Comparison of ENCODE assay signal across 11 cellular contexts in the genomic region with DNA sequence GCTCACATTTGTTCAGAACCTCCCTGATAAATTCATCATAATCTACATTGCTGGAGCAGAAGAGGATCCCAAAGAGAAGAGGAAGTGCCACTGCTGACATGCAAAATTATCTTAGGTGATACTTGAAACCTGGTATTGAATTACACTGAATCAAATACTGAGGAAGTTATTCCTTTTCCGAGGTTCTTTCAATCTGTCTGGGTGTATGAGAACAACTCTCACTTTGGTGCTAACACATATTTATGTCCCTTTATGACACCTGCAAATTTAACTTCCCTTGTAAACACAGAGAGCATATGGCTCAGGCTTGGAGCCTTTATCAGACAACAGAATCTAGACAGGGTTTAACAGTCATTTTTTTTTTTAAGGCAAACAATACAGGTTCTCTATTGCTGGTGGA.
A peak's percentile ranks its signal among the peaks of the same experiment; 100 is the strongest.
DNase-seq lines count a peak whose midpoint lies in the region; ATAC-seq, FAIRE-seq and TF ChIP-seq lines count a peak whose summit lies in the region.
"Had no signal": no experiment of that assay in that cellular context is flagged by ENCODE, and none has a peak within 500 bp of the region (broad histone marks: within the 10 kb centered on the region; RNA-seq: fewer than 3 reads in every experiment).

No MANE protein-coding gene starts in this region.

- H3K4me2 ChIP-seq in GM12878 (ENCODE audit: control insufficient read depth, insufficient read depth), result no peak overlapping the region

- in situ Hi-C loops in GM12878 (cut with MboI), result no loop called here

- H3K36me3 ChIP-seq in GM12878 (ENCODE audit: control insufficient read depth in 2 of 2, insufficient read depth in 2 of 2, low read length in 1 of 2), result no peaks in the 10 kb centered on the region
- no peaks in the 10 kb centered on the region for H3K36me3 ChIP-seq in small intestine (ENCODE audit: control insufficient read depth in 2 of 2, insufficient read depth in 2 of 2, low read length in 2 of 2)

- intact Hi-C loops in GM12878 (cut with micrococcal nuclease; ENCODE audit: unreplicated experiment), result no loop called here

- no peaks in the 10 kb centered on the region; the same call in 1 of the 2 replicates for H3K79me2 ChIP-seq in GM12878 (ENCODE audit: control insufficient read depth, insufficient read depth, low read length)

- no peak for TF ChIP-seq POLR2A in GM12878 (IDR thresholded peaks at IDR 0.05; ENCODE audit: low read depth, low read length)

- BruUV-seq in GM12878 (replicated peaks; lab: Mats Ljungman, UMichigan), result no TSS peak

- FAIRE-seq in GM12878 (lab: Jason Lieb, UNC), result no peak
- no peak for FAIRE-seq in small intestine (lab: Jason Lieb, UNC)

- H3K27me3 ChIP-seq in GM12878 (replicated peaks in 1 of 2; ENCODE audit: control insufficient read depth in 2 of 2, insufficient read depth in 2 of 2, low read length in 1 of 2), result no peaks in the 10 kb centered on the region
- H3K27me3 ChIP-seq in small intestine (ENCODE audit: control insufficient read depth in 2 of 2, insufficient read depth in 2 of 2, low read length in 2 of 2), result no peaks in the 10 kb centered on the region

- ATAC-seq in GM12878, result peak; percentile 51

- no peak overlapping the region for H2AFZ ChIP-seq in GM12878 (ENCODE audit: control insufficient read depth, low read depth, low read length)

- no peak overlapping the region for H3K4me3 ChIP-seq in GM12878
- no peak overlapping the region for H3K4me3 ChIP-seq in small intestine (ENCODE audit: low read depth in 1 of 2, low read length in 2 of 2)

- H3K27ac ChIP-seq in GM12878 (ENCODE audit: control insufficient read depth, insufficient read depth) (no peak overlapping the region), small intestine (ENCODE audit: low read depth in 1 of 2, low read length in 1 of 2) (no peak overlapping the region)

- WGBS in GM12878 (ENCODE audit: insufficient coverage, insufficient replicate concordance, low lambda C conversion rate, missing lambda C conversion rate), result 0% methylated on average over 1 of the region's 1 CpG
- 6 to 15% (median 11%) methylated on average over 1 of the region's 1 CpG for WGBS in small intestine, 3 donors

- CTCF ChIA-PET in GM12878 (lab: Yijun Ruan, JAX), result no interaction called here

- SMC1A ChIA-PET in GM12878 (lab: Charles Lee; ENCODE audit: uncharacterized antibody, unreplicated experiment), result interaction anchor here (0.6 to 3.6 kb wide), 3 partner anchors 10 to 70 kb away, joined by 3 to 17 read pairs (median 3); no protein-coding TSS in a partner anchor

- H3K9ac ChIP-seq in GM12878 (ENCODE audit: control insufficient read depth, insufficient read depth, low read length), result no peak overlapping the region

- no peak for TF ChIP-seq EP300 in GM12878 (IDR thresholded peaks at IDR 0.05; ENCODE audit: borderline replicate concordance in 1 of 2, control insufficient read depth in 1 of 2, low read depth in 2 of 2, low read length in 2 of 2)

- no peaks in the 10 kb centered on the region for H3K9me3 ChIP-seq in GM12878 (replicated peaks; ENCODE audit: control insufficient read depth, insufficient read depth, low read length)
- H3K9me3 ChIP-seq in small intestine (ENCODE audit: control insufficient read depth, low read depth), result no peaks in the 10 kb centered on the region

- POLR2A ChIA-PET in GM12878 (lab: Charles Lee), result interaction anchor here (0.9 kb wide), 1 partner anchor 18 kb away, joined by 4 read pairs; no protein-coding TSS in a partner anchor

- TF ChIP-seq RAD21 in GM12878 (IDR thresholded peaks at IDR 0.05; ENCODE audit: insufficient read depth, low read depth, low read length), result no peak

- RAD21 ChIA-PET in GM12878 (lab: Charles Lee; ENCODE audit: unreplicated experiment), result no interaction called here

- peak; percentile 57 for DNase-seq in NCI-H510A treated with DMSO at 0.1 percent for 48 hours (lab: John Stamatoyannopoulos, UW)
- no peak for DNase-seq in NCI-H510A (lab: John Stamatoyannopoulos, UW)
- DNase-seq in NCI-H2081 treated with DMSO at 0.1 percent for 48 hours (lab: John Stamatoyannopoulos, UW), result peak; percentile 45
- no peak for DNase-seq in GM12878 (ENCODE audit: low read depth, low spot score)
- peak; percentile 17 for DNase-seq in small intestine
- DNase-seq in stimulated activated CD4-positive, alpha-beta T cell treated with anti-CD3 and anti-CD28 coated beads, Interleukin-2, amount 100 ng/mL, for 48 hours, result no peak
- DNase-seq in ureter (ENCODE audit: low spot score), result no peak
- no peak for DNase-seq in activated CD4-positive, alpha-beta T cell treated with anti-CD3 and anti-CD28 coated beads, Interleukin-2, amount 50 U/mL, for 1 hour
- DNase-seq: activated effector memory CD4-positive, alpha-beta T cell treated with anti-CD3 and anti-CD28 coated beads, Interleukin-2, amount 50 U/mL, for 16 hours; NCI-H226; trophoblast cell had no signal

- no peak for TF ChIP-seq CTCF in GM12878 (IDR thresholded peaks at IDR 0.05 in 2 of 3, conservative IDR thresholded peaks at IDR 0.05 in 1 of 3; ENCODE audit: control insufficient read depth in 2 of 3, extremely low read depth in 1 of 3, insufficient read depth in 1 of 3, low read depth in 3 of 3, low read length in 3 of 3)

- no peaks in the 10 kb centered on the region; the same call in 1 of the 2 replicates for H3K4me1 ChIP-seq in GM12878 (ENCODE audit: control insufficient read depth, insufficient read depth, low read length)
- H3K4me1 ChIP-seq in small intestine (ENCODE audit: control insufficient read depth in 2 of 2, insufficient read depth in 1 of 2, low read depth in 1 of 2, low read length in 1 of 2), result peaks cover 0 to 6% of the 10 kb centered on the region in 2 donors

- no peaks in the 10 kb centered on the region for H4K20me1 ChIP-seq in GM12878 (ENCODE audit: control insufficient read depth, insufficient read depth)

TF ChIP-seq in GM12878, 131 proteins besides CTCF, POLR2A, EP300 and RAD21:
- TF ChIP-seq, protein P1, sequence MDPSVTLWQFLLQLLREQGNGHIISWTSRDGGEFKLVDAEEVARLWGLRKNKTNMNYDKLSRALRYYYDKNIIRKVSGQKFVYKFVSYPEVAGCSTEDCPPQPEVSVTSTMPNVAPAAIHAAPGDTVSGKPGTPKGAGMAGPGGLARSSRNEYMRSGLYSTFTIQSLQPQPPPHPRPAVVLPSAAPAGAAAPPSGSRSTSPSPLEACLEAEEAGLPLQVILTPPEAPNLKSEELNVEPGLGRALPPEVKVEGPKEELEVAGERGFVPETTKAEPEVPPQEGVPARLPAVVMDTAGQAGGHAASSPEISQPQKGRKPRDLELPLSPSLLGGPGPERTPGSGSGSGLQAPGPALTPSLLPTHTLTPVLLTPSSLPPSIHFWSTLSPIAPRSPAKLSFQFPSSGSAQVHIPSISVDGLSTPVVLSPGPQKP (IDR thresholded peaks at IDR 0.05; ENCODE audit: low read depth, low read length), result no peak
- no peak for TF ChIP-seq JUNB (IDR thresholded peaks at IDR 0.05)
- TF ChIP-seq ZNF274 (IDR thresholded peaks at IDR 0.05; ENCODE audit: insufficient read depth, insufficient read length), result no peak
- no peak for TF ChIP-seq POLR2AphosphoS5 (IDR thresholded peaks at IDR 0.05; ENCODE audit: low read length)
- TF ChIP-seq, protein P2, sequence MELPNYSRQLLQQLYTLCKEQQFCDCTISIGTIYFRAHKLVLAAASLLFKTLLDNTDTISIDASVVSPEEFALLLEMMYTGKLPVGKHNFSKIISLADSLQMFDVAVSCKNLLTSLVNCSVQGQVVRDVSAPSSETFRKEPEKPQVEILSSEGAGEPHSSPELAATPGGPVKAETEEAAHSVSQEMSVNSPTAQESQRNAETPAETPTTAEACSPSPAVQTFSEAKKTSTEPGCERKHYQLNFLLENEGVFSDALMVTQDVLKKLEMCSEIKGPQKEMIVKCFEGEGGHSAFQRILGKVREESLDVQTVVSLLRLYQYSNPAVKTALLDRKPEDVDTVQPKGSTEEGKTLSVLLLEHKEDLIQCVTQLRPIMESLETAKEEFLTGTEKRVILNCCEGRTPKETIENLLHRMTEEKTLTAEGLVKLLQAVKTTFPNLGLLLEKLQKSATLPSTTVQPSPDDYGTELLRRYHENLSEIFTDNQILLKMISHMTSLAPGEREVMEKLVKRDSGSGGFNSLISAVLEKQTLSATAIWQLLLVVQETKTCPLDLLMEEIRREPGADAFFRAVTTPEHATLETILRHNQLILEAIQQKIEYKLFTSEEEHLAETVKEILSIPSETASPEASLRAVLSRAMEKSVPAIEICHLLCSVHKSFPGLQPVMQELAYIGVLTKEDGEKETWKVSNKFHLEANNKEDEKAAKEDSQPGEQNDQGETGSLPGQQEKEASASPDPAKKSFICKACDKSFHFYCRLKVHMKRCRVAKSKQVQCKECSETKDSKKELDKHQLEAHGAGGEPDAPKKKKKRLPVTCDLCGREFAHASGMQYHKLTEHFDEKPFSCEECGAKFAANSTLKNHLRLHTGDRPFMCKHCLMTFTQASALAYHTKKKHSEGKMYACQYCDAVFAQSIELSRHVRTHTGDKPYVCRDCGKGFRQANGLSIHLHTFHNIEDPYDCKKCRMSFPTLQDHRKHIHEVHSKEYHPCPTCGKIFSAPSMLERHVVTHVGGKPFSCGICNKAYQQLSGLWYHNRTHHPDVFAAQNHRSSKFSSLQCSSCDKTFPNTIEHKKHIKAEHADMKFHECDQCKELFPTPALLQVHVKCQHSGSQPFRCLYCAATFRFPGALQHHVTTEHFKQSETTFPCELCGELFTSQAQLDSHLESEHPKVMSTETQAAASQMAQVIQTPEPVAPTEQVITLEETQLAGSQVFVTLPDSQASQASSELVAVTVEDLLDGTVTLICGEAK (IDR thresholded peaks at IDR 0.05; ENCODE audit: borderline replicate concordance), result no peak
- TF ChIP-seq JUND (IDR thresholded peaks at IDR 0.05; ENCODE audit: low read depth, low read length), result no peak
- peak; percentile 79 for TF ChIP-seq SPI1 (IDR thresholded peaks at IDR 0.05; ENCODE audit: borderline replicate concordance, insufficient read depth, low read depth, low read length)
- no peak for TF ChIP-seq PAX8 (IDR thresholded peaks at IDR 0.05)
TF ChIP-seq in GM12878: peak in this region for 1.

Comparison
In these comparisons a context has a peak if more than half of its experiments do, and no peak if none do; other contexts are left out.
1. DNase-seq: peak in NCI-H510A treated with DMSO at 0.1 percent for 48 hours (single experiment), NCI-H2081 treated with DMSO at 0.1 percent for 48 hours (single experiment) and small intestine (single experiment); none in NCI-H510A (single experiment), GM12878 (single experiment), stimulated activated CD4-positive, alpha-beta T cell treated with anti-CD3 and anti-CD28 coated beads, Interleukin-2, amount 100 ng/mL, for 48 hours (0 of 2), ureter (single experiment) and activated CD4-positive, alpha-beta T cell treated with anti-CD3 and anti-CD28 coated beads, Interleukin-2, amount 50 U/mL, for 1 hour (single experiment).